8 cellular contexts compared by ENCODE assay signal in genomic region chr5:5494489-5495402, GRCh38.
A peak's percentile ranks its signal among the peaks of the same experiment; 100 is the strongest.
DNase-seq lines count a peak whose midpoint lies in the region; ATAC-seq lines count a peak whose summit lies in the region.

No MANE protein-coding gene starts in this region.

- H3K36me3 Mint-ChIP-seq in activated CD4-positive, alpha-beta memory T cell treated with anti-CD3 and anti-CD28 coated beads, Interleukin-2, amount 10 ng/mL, durations not matched to agents 7 days and 5 days (ENCODE audit: low read depth), result no peaks in the 10 kb centered on the region

- peak; percentile 84 for ATAC-seq in GM21529 (IDR thresholded peaks at IDR 0.05; ENCODE audit: unreplicated experiment)

- H2AK5ac ChIP-seq in mesendoderm (ENCODE audit: low read length), result no peak overlapping the region

- no peaks in the 10 kb centered on the region for H3K79me2 ChIP-seq in mesendoderm (ENCODE audit: control insufficient read depth, insufficient read depth, low read length)

- no peaks in the 10 kb centered on the region for H3K27me3 ChIP-seq in mesendoderm (ENCODE audit: insufficient read depth, low read length, poor library complexity)

- no peak overlapping the region for H3K23ac ChIP-seq in mesendoderm (ENCODE audit: low read length)

- H3K27ac ChIP-seq in mesendoderm (ENCODE audit: low read depth, low read length), result no peak overlapping the region

- no peak overlapping the region for H3K9ac ChIP-seq in mesendoderm (ENCODE audit: low read length)

- H2BK15ac ChIP-seq in mesendoderm (replicated peaks; ENCODE audit: low read depth), result no peak overlapping the region

- peak overlapping the region; percentile 42 for H3K4me3 Mint-ChIP-seq in activated CD4-positive, alpha-beta memory T cell treated with anti-CD3 and anti-CD28 coated beads, Interleukin-2, amount 10 ng/mL, durations not matched to agents 7 days and 5 days

- no CpG with 5 or more reads among the region's 62 CpGs for WGBS in mesendoderm (ENCODE audit: extremely low coverage, insufficient coverage, low lambda C conversion rate)

- H3K4me2 ChIP-seq in mesendoderm (ENCODE audit: low read length), result peak overlapping the region; percentile 57

- no peak overlapping the region for H2BK120ac ChIP-seq in mesendoderm (ENCODE audit: low read depth, low read length)

- H3K4me1 ChIP-seq in mesendoderm (ENCODE audit: control insufficient read depth, low read depth, low read length), result no peaks in the 10 kb centered on the region

- H3K27ac Mint-ChIP-seq in activated CD4-positive, alpha-beta memory T cell treated with anti-CD3 and anti-CD28 coated beads, Interleukin-2, amount 10 ng/mL, durations not matched to agents 7 days and 5 days, result no peak overlapping the region

- no peak overlapping the region for H4K8ac ChIP-seq in mesendoderm (ENCODE audit: low read depth, low read length)

- H3K56ac ChIP-seq in mesendoderm (ENCODE audit: low read length), result no peak overlapping the region

- no peak overlapping the region for H3K4me3 ChIP-seq in mesendoderm (ENCODE audit: low read length)

- H3K9me3 Mint-ChIP-seq in activated CD4-positive, alpha-beta memory T cell treated with anti-CD3 and anti-CD28 coated beads, Interleukin-2, amount 10 ng/mL, durations not matched to agents 7 days and 5 days, result no peaks in the 10 kb centered on the region

- H3K27me3 Mint-ChIP-seq in activated CD4-positive, alpha-beta memory T cell treated with anti-CD3 and anti-CD28 coated beads, Interleukin-2, amount 10 ng/mL, durations not matched to agents 7 days and 5 days, result peaks cover 32% of the 10 kb centered on the region

- H3K4ac ChIP-seq in mesendoderm (ENCODE audit: low read depth, low read length), result no peak overlapping the region

- no peaks in the 10 kb centered on the region for H3K79me1 ChIP-seq in mesendoderm (ENCODE audit: low read length)

- H3K36me3 ChIP-seq in mesendoderm (ENCODE audit: control insufficient read depth, insufficient read depth, low read length), result no peaks in the 10 kb centered on the region

- POLR2A ChIA-PET in activated CD4-positive, alpha-beta memory T cell treated with anti-CD3 and anti-CD28 coated beads, Interleukin-2, amount 10 ng/mL, durations not matched to agents 7 days and 5 days (lab: Charles Lee), result interaction anchor here (1.0 kb wide), 2 partner anchors 29 to 883 kb away, joined by 3 read pairs; partner anchors contain the start of gene MED10

- no peak overlapping the region for H2BK5ac ChIP-seq in mesendoderm (ENCODE audit: low read length)

- peaks cover 20% of the 10 kb centered on the region for H3K4me1 Mint-ChIP-seq in activated CD4-positive, alpha-beta memory T cell treated with anti-CD3 and anti-CD28 coated beads, Interleukin-2, amount 10 ng/mL, durations not matched to agents 7 days and 5 days

- H4K5ac ChIP-seq in mesendoderm (ENCODE audit: low read length), result no peak overlapping the region

- peak; percentile 27 for DNase-seq in Caki2 (ENCODE audit: low read depth)
- peak; percentile 17 for DNase-seq in LHCN-M2 (ENCODE audit: low read depth)
- DNase-seq in activated CD4-positive, alpha-beta memory T cell treated with anti-CD3 and anti-CD28 coated beads, Interleukin-2, amount 10 ng/mL, durations not matched to agents 7 days and 5 days, result peak; percentile 86
- DNase-seq in effector CD8-positive, alpha-beta T cell (lab: John Stamatoyannopoulos, UW), result peak; percentile 75
- DNase-seq in mesendoderm, result peak; percentile 91
- DNase-seq in stimulated activated CD8-positive, alpha-beta memory T cell treated with anti-CD3 and anti-CD28 coated beads, Interleukin-7, amount 100 ng/mL, for 24 hours (ENCODE audit: low read depth), result peak; percentile 54
- no peak for DNase-seq in NCI-H526 treated with DMSO at 0.1 percent for 48 hours (lab: John Stamatoyannopoulos, UW)

- CTCF ChIA-PET in activated CD4-positive, alpha-beta memory T cell treated with anti-CD3 and anti-CD28 coated beads, Interleukin-2, amount 10 ng/mL, durations not matched to agents 7 days and 5 days (lab: Charles Lee), result interaction anchor here (1.0 to 2.1 kb wide), 3 partner anchors 11 to 59 kb away, joined by 3 to 4 read pairs (median 3); no protein-coding TSS in a partner anchor

- H3K18ac ChIP-seq in mesendoderm (ENCODE audit: low read length), result no peak overlapping the region

- in situ Hi-C loops in Caki2 (cut with HindIII; ENCODE audit: low pct_unique_long_range_greater_than_20kb, low sequenced_read_pairs), result no loop called here
